In genomic region chr6:1901556-1901955, GRCh38 we compare ENCODE assay signal across 14 cellular contexts.
A peak's percentile ranks its signal among the peaks of the same experiment; 100 is the strongest.
DNase-seq lines count a peak whose midpoint lies in the region; ATAC-seq and TF ChIP-seq lines count a peak whose summit lies in the region.
"Had no signal": no experiment of that assay in that cellular context is flagged by ENCODE, and none has a peak within 500 bp of the region (broad histone marks: within the 10 kb centered on the region; RNA-seq: fewer than 3 reads in every experiment).

No MANE protein-coding gene starts in this region.

- no peaks in the 10 kb centered on the region for H3K36me3 ChIP-seq in SK-N-SH (replicated peaks in 1 of 2; ENCODE audit: control insufficient read depth in 1 of 2, insufficient read depth in 2 of 2, low read length in 1 of 2)
- H3K36me3 ChIP-seq: right atrium auricular region had no signal

- POLR2A ChIA-PET in SK-N-SH (lab: Yijun Ruan, JAX) = no interaction called here

- CTCF ChIA-PET in SK-N-SH (lab: Yijun Ruan, JAX) = interaction anchor here (0.7 kb wide), 1 partner anchor 15 kb away, joined by 3 read pairs; no protein-coding TSS in a partner anchor

- ATAC-seq in GM18511 (IDR thresholded peaks at IDR 0.05; ENCODE audit: unreplicated experiment) = no peak
- ATAC-seq: naive thymus-derived CD4-positive, alpha-beta T cell had no signal

- TF ChIP-seq RAD21 in SK-N-SH (IDR thresholded peaks at IDR 0.05; ENCODE audit: low read length) = no peak

- H3K79me2 ChIP-seq in SK-N-SH (ENCODE audit: insufficient read depth) = no peaks in the 10 kb centered on the region

- peak overlapping the region in 1 of 2 experiments; percentile 47; a peak in 2 of 4 replicates for H3K27ac ChIP-seq in SK-N-SH (ENCODE audit: low read depth in 2 of 2, low read length in 1 of 2)
- H3K27ac ChIP-seq: right atrium auricular region had no signal

- 47% methylated on average over 1 of the region's 1 CpG for WGBS in SK-N-SH (ENCODE audit: low lambda C conversion rate)

- no peaks in the 10 kb centered on the region for H4K20me1 ChIP-seq in SK-N-SH (ENCODE audit: insufficient read depth)

- TF ChIP-seq EP300 in SK-N-SH (IDR thresholded peaks at IDR 0.05; ENCODE audit: borderline replicate concordance in 1 of 2, low read depth in 1 of 2, low read length in 1 of 2) = no peak

- H3K4me1 ChIP-seq in SK-N-SH (ENCODE audit: control insufficient read depth in 1 of 2, insufficient read depth in 2 of 2, low read depth in 1 of 2, low read length in 1 of 2) = peaks cover 0 to 29% of the 10 kb centered on the region in 2 experiments; a peak in 2 of 4 replicates
- H3K4me1 ChIP-seq: right atrium auricular region had no signal

- TF ChIP-seq CTCF in SK-N-SH (IDR thresholded peaks at IDR 0.05) = no peak

- no peak overlapping the region for H2AFZ ChIP-seq in SK-N-SH (ENCODE audit: low read depth)

- H3K4me2 ChIP-seq in SK-N-SH = no peak overlapping the region

- no peaks in the 10 kb centered on the region for H3K9me3 ChIP-seq in SK-N-SH
- H3K9me3 ChIP-seq: right atrium auricular region had no signal

- H3K9ac ChIP-seq in SK-N-SH = no peak overlapping the region

- no peaks in the 10 kb centered on the region for H3K9me2 ChIP-seq in SK-N-SH

- H3F3A ChIP-seq in SK-N-SH (replicated peaks; ENCODE audit: insufficient read depth) = no peaks in the 10 kb centered on the region

- no peak overlapping the region for H3K4me3 ChIP-seq in SK-N-SH (ENCODE audit: low read depth in 2 of 2, low read length in 1 of 2)
- H3K4me3 ChIP-seq: right atrium auricular region had no signal

- DNase-seq in H4 (ENCODE audit: low spot score) (peak; percentile 19), SK-N-SH (no peak), fibroblast of gingiva (ENCODE audit: low read depth) (peak; percentile 17), renal cortical epithelial cell (ENCODE audit: low read depth) (peak; percentile 82), NAMALWA (ENCODE audit: low spot score) (no peak)
- no peak for DNase-seq in stimulated activated CD8-positive, alpha-beta memory T cell treated with anti-CD3 and anti-CD28 coated beads, Interleukin-4, amount 100 ng/mL, for 48 hours
- DNase-seq: activated gamma-delta T cell; CD8-positive, alpha-beta memory T cell; Kasumi-1; kidney; naive thymus-derived CD4-positive, alpha-beta T cell; NCI-H2171 had no signal

- H3K27me3 ChIP-seq in SK-N-SH (ENCODE audit: insufficient read depth) = no peaks in the 10 kb centered on the region
- H3K27me3 ChIP-seq: right atrium auricular region had no signal

TF ChIP-seq in SK-N-SH, 30 proteins besides CTCF, POLR2A, EP300 and RAD21:
- TF ChIP-seq TCF12 (IDR thresholded peaks at IDR 0.05) = 0 out of 2 replicates have a peak, but pooled peaks have one; percentile 26
- 0 out of 2 replicates have a peak, but pooled peaks have one; percentile 14 for TF ChIP-seq JUND (IDR thresholded peaks at IDR 0.05)
- no peak for TF ChIP-seq ELF1 (IDR thresholded peaks at IDR 0.05)

Comparison
In these comparisons a context has a peak if more than half of its experiments do, and no peak if none do; other contexts are left out.
1. DNase-seq: peak in H4 (single experiment), fibroblast of gingiva (single experiment) and renal cortical epithelial cell (single experiment); none in SK-N-SH (single experiment), stimulated activated CD8-positive, alpha-beta memory T cell treated with anti-CD3 and anti-CD28 coated beads, Interleukin-4, amount 100 ng/mL, for 48 hours (single experiment) and NAMALWA (single experiment).